ENCODE assay signal across 32 cellular contexts in genomic region chr6:35072698-35073055, GRCh38.
"Had no signal": no experiment of that assay in that cellular context is flagged by ENCODE, and none has a peak within 500 bp of the region (broad histone marks: within the 10 kb centered on the region; RNA-seq: fewer than 3 reads in every experiment).

No MANE protein-coding gene starts in this region.

- H3K27me3 ChIP-seq: ascending aorta, body of pancreas, SJSA1 had no signal

- H3K36me3 ChIP-seq: SJSA1 had no signal

- ATAC-seq: activated CD8-positive, alpha-beta memory T cell treated with anti-CD3 and anti-CD28 coated beads, Interleukin-2, amount 10 ng/mL, durations not matched to agents 7 days and 5 days; activated naive CD4-positive, alpha-beta T cell treated with anti-CD3 and anti-CD28 coated beads, Interleukin-2, amount 50 U/mL, for 72 hours; activated naive CD8-positive, alpha-beta T cell treated with anti-CD3 and anti-CD28 coated beads, Interleukin-2, amount 50 U/mL, for 24 hours; body of pancreas; Panc1; SK-N-SH treated with all-trans-retinoic acid at 6 μM for 48 hours had no signal

- H3K4me1 Mint-ChIP-seq: activated B cell treated with CpG ODN at 0.5 μM for 24 hours; activated CD4-positive, alpha-beta T cell treated with anti-CD3 and anti-CD28 coated beads, Interleukin-2, amount 10 ng/mL, durations not matched to agents 24 days and 14 days; activated CD8-positive, alpha-beta memory T cell treated with anti-CD3 and anti-CD28 coated beads, Interleukin-2, amount 10 ng/mL, durations not matched to agents 7 days and 5 days; activated naive CD8-positive, alpha-beta T cell treated with anti-CD3 and anti-CD28 coated beads, Interleukin-2, amount 50 U/mL, for 24 hours had no signal

- H3K27me3 Mint-ChIP-seq: activated B cell treated with CpG ODN at 0.5 μM for 24 hours; activated CD4-positive, alpha-beta T cell treated with anti-CD3 and anti-CD28 coated beads, Interleukin-2, amount 10 ng/mL, durations not matched to agents 24 days and 14 days; activated CD8-positive, alpha-beta memory T cell treated with anti-CD3 and anti-CD28 coated beads, Interleukin-2, amount 10 ng/mL, durations not matched to agents 7 days and 5 days; activated naive CD8-positive, alpha-beta T cell treated with anti-CD3 and anti-CD28 coated beads, Interleukin-2, amount 50 U/mL, for 24 hours; activated T-cell treated with anti-CD3 and anti-CD28 coated beads, Interleukin-2, amount 50 U/mL, for 24 hours had no signal

- DNase-seq: activated B cell treated with CpG ODN at 0.5 μM for 24 hours; activated CD4-positive, alpha-beta T cell treated with anti-CD3 and anti-CD28 coated beads for 1 hour; activated CD4-positive, alpha-beta T cell treated with anti-CD3 and anti-CD28 coated beads, Interleukin-2, amount 10 ng/mL, durations not matched to agents 24 days and 14 days; activated CD4-positive, alpha-beta T cell treated with anti-CD3 and anti-CD28 coated beads, Interleukin-2, amount 50 U/mL, for 48 hours; activated CD8-positive, alpha-beta memory T cell treated with anti-CD3 and anti-CD28 coated beads, Interleukin-2, amount 10 ng/mL, durations not matched to agents 7 days and 5 days; activated effector memory CD4-positive, alpha-beta T cell treated with anti-CD3 and anti-CD28 coated beads, Interleukin-2, amount 50 U/mL, for 16 hours; activated naive CD4-positive, alpha-beta T cell treated with Interleukin-2 at 50 U/mL for 16 hours; activated naive CD8-positive, alpha-beta T cell treated with anti-CD3 and anti-CD28 coated beads, Interleukin-2, amount 50 U/mL, for 24 hours; activated T-cell treated with anti-CD3 and anti-CD28 coated beads, Interleukin-2, amount 50 U/mL, for 24 hours; amniotic stem cell; IMR-90; Kasumi-1; KBM-7; NCI-H1105 treated with DMSO at 0.1 percent for 48 hours; NCI-H1436 treated with DMSO at 0.1 percent for 48 hours; NCI-H187 treated with DMSO at 0.1 percent for 48 hours; NCI-H2171; NCI-H2227 treated with DMSO at 0.1 percent for 48 hours; NCI-H446 treated with DMSO at 0.1 percent for 48 hours; NCI-H524 treated with DMSO at 0.1 percent for 48 hours; NCI-H748 treated with DMSO at 0.1 percent for 48 hours; OCI-M1; RPMI8226; SHP77; SW 1271 had no signal

- H3K27ac ChIP-seq: ascending aorta, body of pancreas, SJSA1 had no signal

- H3K36me3 Mint-ChIP-seq: activated CD8-positive, alpha-beta memory T cell treated with anti-CD3 and anti-CD28 coated beads, Interleukin-2, amount 10 ng/mL, durations not matched to agents 7 days and 5 days; activated naive CD4-positive, alpha-beta T cell treated with anti-CD3 and anti-CD28 coated beads, Interleukin-2, amount 50 U/mL, for 72 hours had no signal

- H3K9me3 ChIP-seq: ascending aorta, body of pancreas, SJSA1 had no signal

- H3K9me3 Mint-ChIP-seq: activated B cell treated with CpG ODN at 0.5 μM for 24 hours; activated CD4-positive, alpha-beta T cell treated with anti-CD3 and anti-CD28 coated beads, Interleukin-2, amount 10 ng/mL, durations not matched to agents 24 days and 14 days; activated naive CD4-positive, alpha-beta T cell treated with anti-CD3 and anti-CD28 coated beads, Interleukin-2, amount 50 U/mL, for 72 hours; activated naive CD8-positive, alpha-beta T cell treated with anti-CD3 and anti-CD28 coated beads, Interleukin-2, amount 50 U/mL, for 24 hours; activated T-cell treated with anti-CD3 and anti-CD28 coated beads, Interleukin-2, amount 50 U/mL, for 24 hours; activated T-helper 1 cell treated with anti-CD3 and anti-CD28 coated beads, Interleukin-12 subunit alpha, Interleukin-12 subunit beta, Interleukin-2, Interleukin-4 antibody, amounts not matched to agents 30 ng/mL and 10 ng/mL and 1 ng/mL, durations not matched to agents 14 hours and 24 hours and 36 hours had no signal

- H3K4me3 ChIP-seq: ascending aorta, body of pancreas, SJSA1 had no signal

- H3K27ac Mint-ChIP-seq: activated B cell treated with CpG ODN at 0.5 μM for 24 hours; activated CD4-positive, alpha-beta T cell treated with anti-CD3 and anti-CD28 coated beads, Interleukin-2, amount 10 ng/mL, durations not matched to agents 24 days and 14 days; activated CD8-positive, alpha-beta memory T cell treated with anti-CD3 and anti-CD28 coated beads, Interleukin-2, amount 10 ng/mL, durations not matched to agents 7 days and 5 days; activated naive CD8-positive, alpha-beta T cell treated with anti-CD3 and anti-CD28 coated beads, Interleukin-2, amount 50 U/mL, for 24 hours; activated T-cell treated with anti-CD3 and anti-CD28 coated beads, Interleukin-2, amount 50 U/mL, for 24 hours; activated T-helper 1 cell treated with anti-CD3 and anti-CD28 coated beads, Interleukin-12 subunit alpha, Interleukin-12 subunit beta, Interleukin-2, Interleukin-4 antibody, amounts not matched to agents 30 ng/mL and 10 ng/mL and 1 ng/mL, durations not matched to agents 14 hours and 24 hours and 36 hours had no signal

- H3K4me3 Mint-ChIP-seq: activated B cell treated with CpG ODN at 0.5 μM for 24 hours; activated CD4-positive, alpha-beta T cell treated with anti-CD3 and anti-CD28 coated beads, Interleukin-2, amount 10 ng/mL, durations not matched to agents 24 days and 14 days; activated CD8-positive, alpha-beta memory T cell treated with anti-CD3 and anti-CD28 coated beads, Interleukin-2, amount 10 ng/mL, durations not matched to agents 7 days and 5 days; activated naive CD8-positive, alpha-beta T cell treated with anti-CD3 and anti-CD28 coated beads, Interleukin-2, amount 50 U/mL, for 24 hours; activated T-cell treated with anti-CD3 and anti-CD28 coated beads, Interleukin-2, amount 50 U/mL, for 24 hours; activated T-helper 1 cell treated with anti-CD3 and anti-CD28 coated beads, Interleukin-12 subunit alpha, Interleukin-12 subunit beta, Interleukin-2, Interleukin-4 antibody, amounts not matched to agents 30 ng/mL and 10 ng/mL and 1 ng/mL, durations not matched to agents 14 hours and 24 hours and 36 hours had no signal

- H3K4me1 ChIP-seq: ascending aorta, body of pancreas, SJSA1 had no signal
